26 cellular contexts compared by ENCODE assay signal in the genomic region with DNA sequence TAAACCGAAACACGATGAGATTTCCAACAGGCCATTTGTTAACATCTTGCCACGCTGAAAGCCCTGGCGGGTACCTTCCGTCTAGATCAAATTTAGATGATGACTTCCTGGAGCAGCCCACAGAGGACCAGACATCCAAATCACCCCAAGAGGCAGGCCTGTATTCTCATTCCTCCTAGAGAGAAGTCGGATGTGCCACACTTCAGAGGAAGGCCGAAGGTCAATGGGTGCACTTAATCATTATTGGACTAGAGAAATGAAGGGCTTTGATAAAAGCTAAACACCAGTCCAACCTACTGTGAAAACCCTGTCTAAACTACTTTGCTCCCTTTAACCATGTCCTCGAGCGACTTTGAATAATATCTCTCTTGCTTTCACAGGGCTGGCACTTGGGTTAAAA.
DNase-seq lines count a peak whose midpoint lies in the region; ATAC-seq and TF ChIP-seq lines count a peak whose summit lies in the region.
"Had no signal": no experiment of that assay in that cellular context is flagged by ENCODE, and none has a peak within 500 bp of the region (broad histone marks: within the 10 kb centered on the region; RNA-seq: fewer than 3 reads in every experiment).

No MANE protein-coding gene starts in this region.

- no peaks in the 10 kb centered on the region for H3K27me3 Mint-ChIP-seq in MCF 10A (ENCODE audit: insufficient read depth, unreplicated experiment)
- no peaks in the 10 kb centered on the region for H3K27me3 Mint-ChIP-seq in dendritic cell treated with granulocyte-macrophage colony-stimulating factor and Interleukin-4, amounts not matched to agents 40 ng/mL and 50 ng/mL, for 4 days
- H3K27me3 Mint-ChIP-seq in progenitor cell of endocrine pancreas = no peaks in the 10 kb centered on the region
- H3K27me3 Mint-ChIP-seq: naive thymus-derived CD8-positive, alpha-beta T cell had no signal

- no peaks in the 10 kb centered on the region for H3K36me3 ChIP-seq in breast epithelium
- H3K36me3 ChIP-seq in osteoblast (ENCODE audit: insufficient read depth, low read length) = peaks cover 3% of the 10 kb centered on the region
- no peaks in the 10 kb centered on the region for H3K36me3 ChIP-seq in vagina
- H3K36me3 ChIP-seq: BE2C, ovary had no signal

- TF ChIP-seq POLR2A in breast epithelium (IDR thresholded peaks at IDR 0.05) = no peak
- no peak for TF ChIP-seq POLR2A in vagina (IDR thresholded peaks at IDR 0.05)

- H3K4me3 Mint-ChIP-seq in MCF 10A (ENCODE audit: unreplicated experiment) (peak overlapping the region; percentile 45), progenitor cell of endocrine pancreas (ENCODE audit: low read depth) (no peak overlapping the region)
- no peak overlapping the region for H3K4me3 Mint-ChIP-seq in dendritic cell treated with granulocyte-macrophage colony-stimulating factor and Interleukin-4, amounts not matched to agents 40 ng/mL and 50 ng/mL, for 4 days
- H3K4me3 Mint-ChIP-seq: activated CD8-positive, alpha-beta memory T cell treated with anti-CD3 and anti-CD28 coated beads, Interleukin-2, amount 10 ng/mL, durations not matched to agents 7 days and 5 days; activated naive CD4-positive, alpha-beta T cell treated with anti-CD3 and anti-CD28 coated beads, Interleukin-2, amount 10 ng/mL, durations not matched to agents 7 days and 5 days; central memory CD8-positive, alpha-beta T cell; naive thymus-derived CD8-positive, alpha-beta T cell; T-helper 17 cell had no signal

- no peak overlapping the region for H3K4me2 ChIP-seq in osteoblast (ENCODE audit: insufficient read depth, low read length)
- H3K4me2 ChIP-seq: KMS-11 had no signal

- H2AFZ ChIP-seq in osteoblast (ENCODE audit: low read length) = no peak overlapping the region

- BruUV-seq in MCF 10A (replicated peaks; lab: Mats Ljungman, UMichigan) = no TSS peak

- CTCF ChIA-PET in MCF 10A (lab: Yijun Ruan, JAX) = interaction anchor here (0.7 to 1.7 kb wide), 6 partner anchors 11 to 217 kb away, joined by 3 to 5 read pairs (median 4); no protein-coding TSS in a partner anchor

- H3K4me1 Mint-ChIP-seq in MCF 10A (ENCODE audit: insufficient read depth, unreplicated experiment) (peaks cover 64% of the 10 kb centered on the region), progenitor cell of endocrine pancreas (ENCODE audit: low read depth) (peaks cover 28% of the 10 kb centered on the region)
- peaks cover 59% of the 10 kb centered on the region for H3K4me1 Mint-ChIP-seq in dendritic cell treated with granulocyte-macrophage colony-stimulating factor and Interleukin-4, amounts not matched to agents 40 ng/mL and 50 ng/mL, for 4 days (ENCODE audit: low read depth)
- H3K4me1 Mint-ChIP-seq: activated naive CD4-positive, alpha-beta T cell treated with anti-CD3 and anti-CD28 coated beads, Interleukin-2, amount 10 ng/mL, durations not matched to agents 7 days and 5 days; central memory CD8-positive, alpha-beta T cell had no signal

- H3K4me3 ChIP-seq in breast epithelium (no peak overlapping the region), osteoblast (ENCODE audit: insufficient read depth, low read length) (no peak overlapping the region), vagina (no peak overlapping the region)
- H3K4me3 ChIP-seq: ovary, SJSA1, testis had no signal

- DNase-seq in MCF 10A (ENCODE audit: unreplicated experiment) (no peak), breast epithelium (ENCODE audit: low spot score in 2 of 2) (no peak), osteoblast (ENCODE audit: insufficient read length, low spot score, missing footprints) (no peak), vagina (ENCODE audit: extremely low spot score in 2 of 2) (no peak), progenitor cell of endocrine pancreas (ENCODE audit: low spot score, unreplicated experiment) (no peak)
- DNase-seq: 8988T; activated CD4-positive, alpha-beta T cell treated with anti-CD3 and anti-CD28 coated beads for 4 hours; activated CD8-positive, alpha-beta memory T cell treated with anti-CD3 and anti-CD28 coated beads, Interleukin-2, amount 10 ng/mL, durations not matched to agents 7 days and 5 days; activated naive CD4-positive, alpha-beta T cell treated with anti-CD3 and anti-CD28 coated beads, Interleukin-2, amount 10 ng/mL, durations not matched to agents 7 days and 5 days; BE2C; DMS79 treated with DMSO at 0.1 percent for 48 hours; effector CD4-positive, alpha-beta T cell; MV-4-11; naive thymus-derived CD8-positive, alpha-beta T cell; NCI-H187; NCI-H774; ovary; stimulated activated naive CD4-positive, alpha-beta T cell; T-helper 17 cell; testis had no signal

- H3K9me3 Mint-ChIP-seq in MCF 10A (ENCODE audit: unreplicated experiment) (no peaks in the 10 kb centered on the region), progenitor cell of endocrine pancreas (ENCODE audit: low read depth) (no peaks in the 10 kb centered on the region)
- H3K9me3 Mint-ChIP-seq in dendritic cell treated with granulocyte-macrophage colony-stimulating factor and Interleukin-4, amounts not matched to agents 40 ng/mL and 50 ng/mL, for 4 days = no peaks in the 10 kb centered on the region
- H3K9me3 Mint-ChIP-seq: activated naive CD4-positive, alpha-beta T cell treated with anti-CD3 and anti-CD28 coated beads, Interleukin-2, amount 10 ng/mL, durations not matched to agents 7 days and 5 days; central memory CD8-positive, alpha-beta T cell; naive thymus-derived CD8-positive, alpha-beta T cell had no signal

- H3K27ac Mint-ChIP-seq in MCF 10A (ENCODE audit: low read depth, unreplicated experiment) = peak overlapping the region; percentile 85
- H3K27ac Mint-ChIP-seq in dendritic cell treated with granulocyte-macrophage colony-stimulating factor and Interleukin-4, amounts not matched to agents 40 ng/mL and 50 ng/mL, for 4 days = peak overlapping the region; percentile 21
- no peak overlapping the region for H3K27ac Mint-ChIP-seq in progenitor cell of endocrine pancreas
- H3K27ac Mint-ChIP-seq: activated CD8-positive, alpha-beta memory T cell treated with anti-CD3 and anti-CD28 coated beads, Interleukin-2, amount 10 ng/mL, durations not matched to agents 7 days and 5 days; activated naive CD4-positive, alpha-beta T cell treated with anti-CD3 and anti-CD28 coated beads, Interleukin-2, amount 10 ng/mL, durations not matched to agents 7 days and 5 days; T-helper 17 cell had no signal

- H3K9me3 ChIP-seq in breast epithelium (no peaks in the 10 kb centered on the region), osteoblast (ENCODE audit: low read depth, low read length) (no peaks in the 10 kb centered on the region), vagina (no peaks in the 10 kb centered on the region)
- H3K9me3 ChIP-seq: BE2C, ovary, SJSA1, testis had no signal

- peaks cover 94% of the 10 kb centered on the region for H3K79me2 ChIP-seq in osteoblast (ENCODE audit: insufficient read depth, low read length)

- H4K20me1 ChIP-seq in osteoblast (ENCODE audit: insufficient read depth, low read length) = peaks cover 60% of the 10 kb centered on the region

- no peak for ATAC-seq in GM21423 (IDR thresholded peaks at IDR 0.05; ENCODE audit: unreplicated experiment)
- no peak for ATAC-seq in GM21390 (IDR thresholded peaks at IDR 0.05; ENCODE audit: unreplicated experiment)
- ATAC-seq: activated CD8-positive, alpha-beta memory T cell treated with anti-CD3 and anti-CD28 coated beads, Interleukin-2, amount 10 ng/mL, durations not matched to agents 7 days and 5 days; naive thymus-derived CD8-positive, alpha-beta T cell; T-helper 17 cell had no signal

- H3K36me3 Mint-ChIP-seq in MCF 10A (ENCODE audit: insufficient read depth, unreplicated experiment) = peaks cover 47% of the 10 kb centered on the region
- peaks cover 44% of the 10 kb centered on the region for H3K36me3 Mint-ChIP-seq in dendritic cell treated with granulocyte-macrophage colony-stimulating factor and Interleukin-4, amounts not matched to agents 40 ng/mL and 50 ng/mL, for 4 days (ENCODE audit: low read depth)
- peaks cover 2% of the 10 kb centered on the region for H3K36me3 Mint-ChIP-seq in progenitor cell of endocrine pancreas (ENCODE audit: insufficient read depth)
- H3K36me3 Mint-ChIP-seq: activated naive CD4-positive, alpha-beta T cell treated with anti-CD3 and anti-CD28 coated beads, Interleukin-2, amount 10 ng/mL, durations not matched to agents 7 days and 5 days; naive thymus-derived CD8-positive, alpha-beta T cell had no signal

- intact Hi-C loops in MCF 10A (cut with micrococcal nuclease) = no loop called here
- intact Hi-C loops in breast epithelium (cut with DNase I; ENCODE audit: low total_unique reads) = no loop called here
- intact Hi-C loops in dendritic cell treated with granulocyte-macrophage colony-stimulating factor and Interleukin-4, amounts not matched to agents 40 ng/mL and 50 ng/mL, for 4 days (cut with micrococcal nuclease) = no loop called here
- intact Hi-C loops in vagina (cut with DNase I) = no loop called here

- POLR2A ChIA-PET in MCF 10A (lab: Yijun Ruan, JAX) = interaction anchor here (0.7 to 5.3 kb wide), 11 partner anchors 12 to 241 kb away, joined by 4 to 72 read pairs (median 6); no protein-coding TSS in a partner anchor

- TF ChIP-seq CTCF in MCF 10A (IDR thresholded peaks at IDR 0.05; ENCODE audit: unreplicated experiment) = no peak
- TF ChIP-seq CTCF in breast epithelium (IDR thresholded peaks at IDR 0.05) = no peak
- TF ChIP-seq CTCF in osteoblast (IDR thresholded peaks at IDR 0.05; ENCODE audit: extremely low read depth, low read depth, low read length) = no peak
- no peak for TF ChIP-seq CTCF in vagina (IDR thresholded peaks at IDR 0.05)
- no peak for TF ChIP-seq CTCF in progenitor cell of endocrine pancreas (IDR thresholded peaks at IDR 0.05; ENCODE audit: unreplicated experiment)

- H3K27me3 ChIP-seq in breast epithelium (no peaks in the 10 kb centered on the region), osteoblast (ENCODE audit: insufficient read depth, low read length) (no peaks in the 10 kb centered on the region), vagina (no peaks in the 10 kb centered on the region)
- H3K27me3 ChIP-seq: BE2C, ovary, SJSA1, testis had no signal

- H3K4me1 ChIP-seq in breast epithelium = peaks cover 3 to 14% of the 10 kb centered on the region in 2 donors
- H3K4me1 ChIP-seq in osteoblast (ENCODE audit: insufficient read depth, low read length) = peaks cover 47% of the 10 kb centered on the region
- H3K4me1 ChIP-seq in vagina = peaks cover 39% of the 10 kb centered on the region

- no peak overlapping the region for H3K27ac ChIP-seq in breast epithelium
- H3K27ac ChIP-seq in osteoblast (ENCODE audit: low read depth, low read length) = peak overlapping the region; percentile 76
- H3K27ac ChIP-seq in vagina = peak overlapping the region; percentile 17
- H3K27ac ChIP-seq: KMS-11, ovary, testis had no signal

Comparison
In these comparisons a context has a peak if more than half of its experiments do, and no peak if none do; other contexts are left out.
1. H3K27ac ChIP-seq: peak in osteoblast (single experiment) and vagina (single experiment); none in breast epithelium (0 of 2).